Comparison of ENCODE assay signal across 25 cellular contexts in the genomic region with DNA sequence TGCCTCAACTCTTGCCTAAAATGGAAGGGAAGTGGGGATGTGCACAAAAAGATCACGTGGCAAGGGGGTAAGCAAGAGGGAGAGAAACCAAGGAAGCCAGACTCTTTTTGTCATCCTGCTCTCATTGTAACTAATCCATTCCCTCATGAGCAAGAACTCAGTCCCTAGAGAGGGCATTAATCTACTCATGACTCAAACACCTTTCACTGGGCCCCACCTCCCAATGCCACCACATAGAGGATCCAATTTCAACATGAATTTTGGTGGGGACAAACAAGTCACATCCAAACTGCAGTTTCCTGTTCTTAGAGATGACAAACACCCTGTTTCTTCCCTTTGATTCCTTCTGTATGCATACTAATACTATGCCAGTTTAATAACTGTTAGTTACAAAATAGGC. TPM values are rescaled to one million over a fixed set of nuclear protein-coding genes. Genes with fewer than 3 reads are reported as not detected.
"Had no signal": no experiment of that assay in that cellular context is flagged by ENCODE, and none has a peak within 500 bp of the region (broad histone marks: within the 10 kb centered on the region; RNA-seq: fewer than 3 reads in every experiment).

No MANE protein-coding gene starts in this region.

- H3K27ac ChIP-seq: epithelial cell of prostate, esophagus squamous epithelium, gastrocnemius medialis, heart right ventricle, left lung, lower lobe of right lung had no signal

- H3K4me3 ChIP-seq: esophagus squamous epithelium, gastrocnemius medialis, heart right ventricle, left lung, lower lobe of right lung, mucosa of descending colon had no signal

- DNase-seq: cortex of kidney; effector CD8-positive, alpha-beta T cell; effector memory CD8-positive, alpha-beta T cell; endodermal cell; erythroblast; esophagus squamous epithelium; foreskin fibroblast; foreskin melanocyte; gastrocnemius medialis; glutamatergic neuron; head of caudate nucleus; heart right ventricle; hippocampal formation; left cardiac atrium; left lung; left ventricle myocardium superior; lower lobe of right lung; mesenchymal stem cell; mucosa of descending colon; naive B cell; naive thymus-derived CD8-positive, alpha-beta T cell had no signal

- H3K9me3 ChIP-seq: esophagus squamous epithelium, gastrocnemius medialis, lower lobe of right lung, mucosa of descending colon had no signal

- H3K36me3 ChIP-seq: esophagus squamous epithelium, gastrocnemius medialis, heart right ventricle, left lung, lower lobe of right lung had no signal

- ATAC-seq: effector memory CD8-positive, alpha-beta T cell; esophagus mucosa; gastrocnemius medialis; heart right ventricle; left cardiac atrium; left lung; left ventricle myocardium superior; lower lobe of right lung; mucosa of descending colon; naive thymus-derived CD8-positive, alpha-beta T cell had no signal

- H3K4me1 ChIP-seq: esophagus squamous epithelium, gastrocnemius medialis, heart right ventricle, left lung, lower lobe of right lung had no signal

RNA-seq across cellular contexts. Expression of gene CHST8, which starts 11.2 kb away (rescaled TPM):
- total RNA-seq: kidney epithelial cell; left ventricle myocardium superior; lower lobe of right lung; myocyte; naive thymus-derived CD8-positive, alpha-beta T cell had no signal
